ENCODE assay signal across 36 cellular contexts in genomic region chr2:88493481-88493880, GRCh38. TPM values are rescaled to one million over a fixed set of nuclear protein-coding genes. Genes with fewer than 3 reads are reported as not detected.
"Had no signal": no experiment of that assay in that cellular context is flagged by ENCODE, and none has a peak within 500 bp of the region (broad histone marks: within the 10 kb centered on the region; RNA-seq: fewer than 3 reads in every experiment).

No MANE protein-coding gene starts in this region.

- H3K4me3 ChIP-seq: adrenal gland, cardiac muscle cell had no signal

- H3K4me1 ChIP-seq: adrenal gland had no signal

- FAIRE-seq: astrocyte, bronchial epithelial cell, TTC549 had no signal

- H3K27me3 ChIP-seq: adrenal gland, cardiac muscle cell had no signal

- DNase-seq: activated B cell treated with CpG ODN at 0.5 μM for 24 hours; activated CD4-positive, alpha-beta memory T cell treated with anti-CD3 and anti-CD28 coated beads for 36 hours; activated CD4-positive, alpha-beta T cell treated with anti-CD3 and anti-CD28 coated beads for 4 hours; activated CD4-positive, alpha-beta T cell treated with anti-CD3 and anti-CD28 coated beads, Interleukin-2, amount 10 ng/mL, durations not matched to agents 24 days and 14 days; activated CD4-positive, alpha-beta T cell treated with anti-CD3 and anti-CD28 coated beads, Interleukin-2, amount 50 U/mL, for 1 hour; activated CD4-positive, alpha-beta T cell treated with anti-CD3 and anti-CD28 coated beads, Interleukin-2, amount 50 U/mL, for 4 hours; activated CD4-positive, CD25-positive, alpha-beta regulatory T cell treated with anti-CD3 and anti-CD28 coated beads, Interleukin-2, amount 50 U/mL, for 72 hours; activated CD8-positive, alpha-beta memory T cell treated with anti-CD3 and anti-CD28 coated beads, Interleukin-2, amount 50 U/mL, for 4 hours; activated CD8-positive, alpha-beta T cell treated with anti-CD3 and anti-CD28 coated beads for 36 hours; activated effector memory CD4-positive, alpha-beta T cell treated with anti-CD3 and anti-CD28 coated beads, Interleukin-2, amount 50 U/mL, for 16 hours; activated gamma-delta T cell treated with Interleukin-2 at 50 U/mL for 16 hours; activated naive CD4-positive, alpha-beta T cell; activated naive CD4-positive, alpha-beta T cell treated with anti-CD3 and anti-CD28 coated beads for 36 hours; activated naive CD4-positive, alpha-beta T cell treated with anti-CD3 and anti-CD28 coated beads, Interleukin-2, amount 50 U/mL, for 16 hours; activated naive CD8-positive, alpha-beta T cell treated with anti-CD3 and anti-CD28 coated beads for 36 hours; activated T-cell treated with anti-CD3 and anti-CD28 coated beads for 4 hours; activated T-cell treated with anti-CD3 and anti-CD28 coated beads, Interleukin-2, amount 50 U/mL, for 1 hour; activated T-cell treated with anti-CD3 and anti-CD28 coated beads, Interleukin-2, amount 50 U/mL, for 4 hours; activated T-cell treated with anti-CD3 and anti-CD28 coated beads, Interleukin-2, amount 50 U/mL, for 72 hours; adrenal gland; amniotic stem cell; aorta; caudate nucleus; cerebellar nuclear complex; T-helper 2 cell; T-helper 9 cell had no signal

- H3K9me3 ChIP-seq: adrenal gland had no signal

- H3K36me3 ChIP-seq: adrenal gland, cardiac muscle cell had no signal

- ATAC-seq: activated CD8-positive, alpha-beta T cell treated with anti-CD3 and anti-CD28 coated beads for 36 hours; activated naive CD4-positive, alpha-beta T cell treated with anti-CD3 and anti-CD28 coated beads, Interleukin-2, amount 50 U/mL, for 72 hours; activated T-cell treated with anti-CD3 and anti-CD28 coated beads, Interleukin-2, amount 50 U/mL, for 4 hours; activated T-cell treated with anti-CD3 and anti-CD28 coated beads, Interleukin-2, amount 50 U/mL, for 72 hours; activated T-helper 17 cell treated with anti-CD3 and anti-CD28 coated beads, Interleukin-2, amount 50 U/mL, for 72 hours had no signal

- H3K27ac ChIP-seq: adrenal gland, cardiac muscle cell, VCaP had no signal

RNA-seq across cellular contexts. Expression of gene FOXI3, which starts 41.0 kb away (rescaled TPM):
- total RNA-seq: activated B cell treated with CpG ODN at 0.5 μM for 24 hours; activated CD4-positive, alpha-beta memory T cell treated with anti-CD3 and anti-CD28 coated beads for 36 hours; activated CD4-positive, alpha-beta T cell treated with anti-CD3 and anti-CD28 coated beads, Interleukin-2, amount 10 ng/mL, durations not matched to agents 24 days and 14 days; activated CD8-positive, alpha-beta memory T cell treated with anti-CD3 and anti-CD28 coated beads for 36 hours; activated CD8-positive, alpha-beta T cell treated with anti-CD3 and anti-CD28 coated beads for 36 hours; activated naive CD4-positive, alpha-beta T cell treated with anti-CD3 and anti-CD28 coated beads for 36 hours; activated naive CD4-positive, alpha-beta T cell treated with anti-CD3 and anti-CD28 coated beads, Interleukin-2, amount 50 U/mL, for 72 hours; activated naive CD8-positive, alpha-beta T cell treated with anti-CD3 and anti-CD28 coated beads for 36 hours; activated T-cell treated with anti-CD3 and anti-CD28 coated beads, Interleukin-2, amount 50 U/mL, for 4 hours; activated T-cell treated with anti-CD3 and anti-CD28 coated beads, Interleukin-2, amount 50 U/mL, for 72 hours; activated T-helper 1 cell treated with anti-CD3 and anti-CD28 coated beads, Interleukin-12 subunit alpha, Interleukin-12 subunit beta, Interleukin-2, Interleukin-4 antibody, amounts not matched to agents 30 ng/mL and 10 ng/mL and 1 ng/mL, durations not matched to agents 14 hours and 24 hours and 36 hours; activated T-helper 17 cell treated with anti-CD3 and anti-CD28 coated beads, Interleukin-2, amount 50 U/mL, for 72 hours; adrenal gland; aorta; bronchial epithelial cell; cardiac muscle cell; chondrocyte had no signal
- polyA plus RNA-seq: adrenal gland, aorta, cardiac muscle cell had no signal
